In the genomic region with DNA sequence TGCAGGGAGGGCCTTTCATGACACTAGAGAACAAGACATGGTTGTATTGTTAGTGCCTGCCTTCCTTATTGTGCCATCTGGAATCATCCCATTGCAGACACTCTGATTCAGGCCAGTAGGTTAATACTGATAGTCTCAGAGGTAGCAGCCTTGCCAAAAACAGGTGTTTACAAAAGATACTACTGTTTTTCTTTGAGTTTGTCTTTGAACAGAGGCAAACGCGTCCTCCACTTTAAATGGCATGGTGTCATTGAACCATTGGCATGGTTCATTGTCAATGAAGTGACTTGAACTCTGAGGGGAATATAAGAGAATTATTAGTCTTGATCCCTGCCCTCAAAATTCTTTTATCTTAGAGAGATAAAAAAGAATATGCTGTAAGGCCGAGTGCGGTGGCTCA, we compare ENCODE assay signal across 16 cellular contexts. TPM values are rescaled to one million over a fixed set of nuclear protein-coding genes. Genes with fewer than 3 reads are reported as not detected.
A peak's percentile ranks its signal among the peaks of the same experiment; 100 is the strongest.
DNase-seq lines count a peak whose midpoint lies in the region; ATAC-seq, FAIRE-seq and TF ChIP-seq lines count a peak whose summit lies in the region.
"Had no signal": no experiment of that assay in that cellular context is flagged by ENCODE, and none has a peak within 500 bp of the region (broad histone marks: within the 10 kb centered on the region; RNA-seq: fewer than 3 reads in every experiment).

No MANE protein-coding gene starts in this region.

- H3K4me1 ChIP-seq in GM12878 (ENCODE audit: control insufficient read depth, insufficient read depth, low read length): peaks cover 38% of the 10 kb centered on the region

- H3K36me3 Mint-ChIP-seq in CD14-positive monocyte: no peaks in the 10 kb centered on the region
- peaks cover 6% of the 10 kb centered on the region for H3K36me3 Mint-ChIP-seq in CD4-positive, alpha-beta T cell (ENCODE audit: low read depth)
- H3K36me3 Mint-ChIP-seq in natural killer cell treated with Interleukin-12 subunit alpha and Interleukin-12 subunit beta and Interleukin-15 and Interleukin-18, amount 100 ng/mL, for 72 hours: no peaks in the 10 kb centered on the region

- no peak for FAIRE-seq in GM12878 (lab: Jason Lieb, UNC)

- no peak overlapping the region for H3K4me3 Mint-ChIP-seq in CD14-positive monocyte
- H3K4me3 Mint-ChIP-seq in CD4-positive, alpha-beta T cell: no peak overlapping the region
- peak overlapping the region; percentile 46 for H3K4me3 Mint-ChIP-seq in natural killer cell treated with Interleukin-12 subunit alpha and Interleukin-12 subunit beta and Interleukin-15 and Interleukin-18, amount 100 ng/mL, for 72 hours

- H3K4me1 Mint-ChIP-seq in CD14-positive monocyte: peaks cover 70% of the 10 kb centered on the region
- H3K4me1 Mint-ChIP-seq in CD4-positive, alpha-beta T cell (ENCODE audit: low read depth): peaks cover 55% of the 10 kb centered on the region
- peaks cover 34 to 43% of the 10 kb centered on the region in 2 donors for H3K4me1 Mint-ChIP-seq in natural killer cell treated with Interleukin-12 subunit alpha and Interleukin-12 subunit beta and Interleukin-15 and Interleukin-18, amount 100 ng/mL, for 72 hours (ENCODE audit: low read depth in 2 of 2)

- H3K4me2 ChIP-seq in GM12878 (ENCODE audit: control insufficient read depth, insufficient read depth): peak overlapping the region; percentile 68; the same call in 1 of the 2 replicates

- H3K9me3 ChIP-seq in CD4-positive, alpha-beta T cell (ENCODE audit: control insufficient read depth, low read length): no peaks in the 10 kb centered on the region
- no peaks in the 10 kb centered on the region; the same call in 2 of the 3 replicates for H3K9me3 ChIP-seq in GM12878 (replicated peaks; ENCODE audit: control insufficient read depth, insufficient read depth, low read length)
- H3K9me3 ChIP-seq: HAP-1 had no signal

- intact Hi-C loops in CD14-positive monocyte (cut with micrococcal nuclease): no loop called here
- intact Hi-C loops in CD4-positive, alpha-beta T cell (cut with DNase I, micrococcal nuclease): loop anchor here in 1 of 2 experiments (10.0 kb wide), 1 partner anchor 954 kb away; no protein-coding TSS in a partner anchor
- intact Hi-C loops in GM12878 (cut with micrococcal nuclease; ENCODE audit: unreplicated experiment): no loop called here

- TF ChIP-seq EP300 in GM12878 (IDR thresholded peaks at IDR 0.05; ENCODE audit: borderline replicate concordance in 1 of 2, control insufficient read depth in 1 of 2, low read depth in 2 of 2, low read length in 2 of 2): no peak

- no peaks in the 10 kb centered on the region for H3K9me3 Mint-ChIP-seq in CD14-positive monocyte
- no peaks in the 10 kb centered on the region for H3K9me3 Mint-ChIP-seq in CD4-positive, alpha-beta T cell
- no peaks in the 10 kb centered on the region for H3K9me3 Mint-ChIP-seq in natural killer cell treated with Interleukin-12 subunit alpha and Interleukin-12 subunit beta and Interleukin-15 and Interleukin-18, amount 100 ng/mL, for 72 hours

- CTCF ChIA-PET in CD4-positive, alpha-beta T cell (lab: Charles Lee): interaction anchor here (1.3 to 1.6 kb wide), 2 partner anchors 15 to 173 kb away, joined by 3 to 4 read pairs; no protein-coding TSS in a partner anchor
- CTCF ChIA-PET in GM12878 (lab: Yijun Ruan, JAX): interaction anchor here (0.6 to 9.5 kb wide), 3 partner anchors 9 to 30 kb away, joined by 3 to 109 read pairs (median 67); no protein-coding TSS in a partner anchor

- in situ Hi-C loops in GM12878 (cut with MboI): no loop called here

- SMC1A ChIA-PET in GM12878 (lab: Charles Lee; ENCODE audit: uncharacterized antibody, unreplicated experiment): interaction anchor here (1.0 to 4.9 kb wide), 2 partner anchors 9 to 99 kb away, joined by 3 to 55 read pairs; no protein-coding TSS in a partner anchor

- H3K27ac Mint-ChIP-seq in CD14-positive monocyte: peak overlapping the region in 4 of 7 donors; percentile 17 to 88 (median 48)
- peak overlapping the region; percentile 72 for H3K27ac Mint-ChIP-seq in CD4-positive, alpha-beta T cell
- peak overlapping the region; percentile 44 to 58 for H3K27ac Mint-ChIP-seq in natural killer cell treated with Interleukin-12 subunit alpha and Interleukin-12 subunit beta and Interleukin-15 and Interleukin-18, amount 100 ng/mL, for 72 hours

- peaks cover 70% of the 10 kb centered on the region for H3K79me2 ChIP-seq in GM12878 (ENCODE audit: control insufficient read depth, insufficient read depth, low read length)

- no TSS peak for BruUV-seq in GM12878 (replicated peaks; lab: Mats Ljungman, UMichigan)

- no peak for TF ChIP-seq RAD21 in GM12878 (IDR thresholded peaks at IDR 0.05; ENCODE audit: insufficient read depth, low read depth, low read length)

- TF ChIP-seq CTCF in CD14-positive monocyte (IDR thresholded peaks at IDR 0.05) (no peak), GM12878 (IDR thresholded peaks at IDR 0.05 in 2 of 3, conservative IDR thresholded peaks at IDR 0.05 in 1 of 3; ENCODE audit: control insufficient read depth in 2 of 3, extremely low read depth in 1 of 3, insufficient read depth in 1 of 3, low read depth in 3 of 3, low read length in 3 of 3) (no peak)
- no peak for TF ChIP-seq CTCF in CD4-positive, alpha-beta T cell (IDR thresholded peaks at IDR 0.05)

- H3K4me3 ChIP-seq in GM12878: no peak overlapping the region
- H3K4me3 ChIP-seq: HAP-1 had no signal

- no peak for TF ChIP-seq POLR2A in GM12878 (IDR thresholded peaks at IDR 0.05; ENCODE audit: low read depth, low read length)

- no peak for ATAC-seq in CD4-positive, alpha-beta T cell (ENCODE audit: poor library complexity)
- ATAC-seq in GM12878 (no peak), HG02970 (IDR thresholded peaks at IDR 0.05; ENCODE audit: low FRiP score, unreplicated experiment) (no peak)
- no peak for ATAC-seq in natural killer cell treated with Interleukin-12 subunit alpha and Interleukin-12 subunit beta and Interleukin-15 and Interleukin-18, amount 100 ng/mL, for 72 hours

- no peaks in the 10 kb centered on the region for H3K36me3 ChIP-seq in GM12878 (ENCODE audit: control insufficient read depth in 2 of 2, insufficient read depth in 2 of 2, low read length in 1 of 2)
- H3K36me3 ChIP-seq: HAP-1 had no signal

- H3K9ac ChIP-seq in GM12878 (ENCODE audit: control insufficient read depth, insufficient read depth, low read length): no peak overlapping the region

- no peaks in the 10 kb centered on the region for H3K27me3 ChIP-seq in CD4-positive, alpha-beta T cell (ENCODE audit: control insufficient read depth, insufficient read depth, low read length)
- H3K27me3 ChIP-seq in GM12878 (replicated peaks in 1 of 2; ENCODE audit: control insufficient read depth in 2 of 2, insufficient read depth in 2 of 2, low read length in 1 of 2): no peaks in the 10 kb centered on the region

- peaks cover 0 to 1% (median 0%) of the 10 kb centered on the region in 3 donors for H3K27me3 Mint-ChIP-seq in CD14-positive monocyte (ENCODE audit: low read depth in 3 of 3)
- H3K27me3 Mint-ChIP-seq in CD4-positive, alpha-beta T cell: no peaks in the 10 kb centered on the region
- H3K27me3 Mint-ChIP-seq in natural killer cell treated with Interleukin-12 subunit alpha and Interleukin-12 subunit beta and Interleukin-15 and Interleukin-18, amount 100 ng/mL, for 72 hours: no peaks in the 10 kb centered on the region

- H3K27ac ChIP-seq in CD4-positive, alpha-beta T cell (ENCODE audit: low read depth, low read length): no peak overlapping the region
- no peak overlapping the region; the same call in 1 of the 2 replicates for H3K27ac ChIP-seq in GM12878 (ENCODE audit: control insufficient read depth, insufficient read depth)

- H2AFZ ChIP-seq in GM12878 (ENCODE audit: control insufficient read depth, low read depth, low read length): no peak overlapping the region

- DNase-seq in CD14-positive monocyte (ENCODE audit: low spot score) (no peak), GM12878 (ENCODE audit: low read depth, low spot score) (no peak), NCI-H146 treated with DMSO at 0.1 percent for 48 hours (lab: John Stamatoyannopoulos, UW; ENCODE audit: unreplicated experiment) (no peak)
- no peak for DNase-seq in CD4-positive, alpha-beta T cell
- DNase-seq in natural killer cell treated with Interleukin-12 subunit alpha and Interleukin-12 subunit beta and Interleukin-15 and Interleukin-18, amount 100 ng/mL, for 72 hours (ENCODE audit: low spot score): no peak
- DNase-seq in activated CD8-positive, alpha-beta memory T cell treated with anti-CD3 and anti-CD28 coated beads, Interleukin-2, amount 50 U/mL, for 48 hours: no peak
- DNase-seq: ACHN, AML-193, DMS153, MV-4-11, NCI-H1417 treated with DMSO at 0.1 percent for 48 hours, NCI-H1930, NCI-H526 had no signal

- POLR2A ChIA-PET in CD4-positive, alpha-beta T cell (lab: Charles Lee): interaction anchor here (0.9 to 1.6 kb wide), 3 partner anchors 16 to 111 kb away, joined by 3 to 4 read pairs (median 3); partner anchors contain the start of gene MAX
- POLR2A ChIA-PET in GM12878 (lab: Charles Lee): interaction anchor here (1.0 kb wide), 1 partner anchor 12 kb away, joined by 3 read pairs; no protein-coding TSS in a partner anchor

- RAD21 ChIA-PET in GM12878 (lab: Charles Lee; ENCODE audit: unreplicated experiment): interaction anchor here (2.8 kb wide), 1 partner anchor 29 kb away, joined by 17 read pairs; no protein-coding TSS in a partner anchor

- H4K20me1 ChIP-seq in GM12878 (ENCODE audit: control insufficient read depth, insufficient read depth): no peaks in the 10 kb centered on the region

- WGBS in GM12878 (ENCODE audit: insufficient coverage, insufficient replicate concordance, low lambda C conversion rate, missing lambda C conversion rate): 96% methylated on average over 4 of the region's 4 CpGs

RNA-seq across cellular contexts. Expression of gene FNTB, which starts 4.2 kb away (rescaled TPM):
- 10 to 100 TPM; 12.3 to 14.2 TPM for polyA plus RNA-seq in CD14-positive monocyte
- total RNA-seq in CD4-positive, alpha-beta T cell: 1 to 10 TPM; 7.5 to 7.9 TPM
- 51.3 and 59.8 TPM in 2 replicates for total RNA-seq in GM12878 (2013; cell fraction: nucleolus; rRNA removed)
- total RNA-seq in GM12878 (2014; rRNA removed): 10.1 and 11.1 TPM in 2 replicates
- 13.6 and 14.7 TPM in 2 replicates for total RNA-seq in GM12878 (2014; rRNA removed; fragmentation: Illumina TruSeq; extraction: Trizol)
- 16.3 and 17.3 TPM in 2 replicates for total RNA-seq in GM12878 (2021)
- polyA plus RNA-seq in GM12878 (2011; ENCODE audit: low read depth): 10.5 TPM
- polyA plus RNA-seq in GM12878 (2011; rRNA removed): 19.6 and 25.1 TPM in 2 replicates
- 29.0 and 33.2 TPM in 2 replicates for polyA plus RNA-seq in GM12878 (2011; cell fraction: cytosol; rRNA removed)
- 38.8 and 60.2 TPM in 2 replicates for polyA plus RNA-seq in GM12878 (2011; cell fraction: nucleus; rRNA removed)
- 12.3 and 15.5 TPM in 2 replicates for polyA plus RNA-seq in GM12878 (2012)
- 16.0 and 17.4 TPM in 2 replicates for polyA plus RNA-seq in GM12878 (2014; fragmentation: Illumina TruSeq; extraction: Trizol)
- 10 to 100 TPM; 10.4 to 14.2 TPM for polyA plus RNA-seq in GM12878 (2014; fragmentation: Nextera tagmentation; extraction: Ambion mirVana)
- polyA plus RNA-seq in GM12878 (2014; rRNA removed): 16.0 and 18.1 TPM in 2 replicates
- polyA plus RNA-seq in GM12878 (2016; fragmentation: Nextera tagmentation; extraction: Ambion mirVana): 10 to 100 TPM; 22.4 to 22.9 TPM
- 36.6 and 43.7 TPM in 2 replicates for polyA minus RNA-seq in GM12878 (2011; rRNA and poly(A)+ RNA removed)
- 12.2 and 14.3 TPM in 2 replicates for polyA minus RNA-seq in GM12878 (2011; cell fraction: cytosol; rRNA and poly(A)+ RNA removed)
- polyA minus RNA-seq in GM12878 (2011; cell fraction: nucleus; rRNA and poly(A)+ RNA removed): 31.7 and 35.3 TPM in 2 replicates
- total RNA-seq in natural killer cell treated with Interleukin-12 subunit alpha and Interleukin-12 subunit beta and Interleukin-15 and Interleukin-18, amount 100 ng/mL, for 72 hours: 10 to 100 TPM; 13.4 to 30.9 TPM

RNA-seq across cellular contexts. Expression of gene RAB15, which starts 18.8 kb away (rescaled TPM):
- polyA plus RNA-seq in CD14-positive monocyte: under 1 TPM; 0.09 to 0.14 TPM
- 1 to 10 TPM; 2.6 to 3.8 TPM for total RNA-seq in CD4-positive, alpha-beta T cell
- total RNA-seq in GM12878 (2013; cell fraction: nucleolus; rRNA removed): 0.76 and 1.8 TPM in 2 replicates
- total RNA-seq in GM12878 (2014; rRNA removed): 2.3 and 2.9 TPM in 2 replicates
- total RNA-seq in GM12878 (2014; rRNA removed; fragmentation: Illumina TruSeq; extraction: Trizol): 2.4 and 2.5 TPM in 2 replicates
- total RNA-seq in GM12878 (2021): 2.6 and 2.8 TPM in 2 replicates
- 1.5 TPM for polyA plus RNA-seq in GM12878 (2011; ENCODE audit: low read depth)
- polyA plus RNA-seq in GM12878 (2011; rRNA removed): 0.77 and 0.81 TPM in 2 replicates
- 0.72 and 0.94 TPM in 2 replicates for polyA plus RNA-seq in GM12878 (2011; cell fraction: cytosol; rRNA removed)
- polyA plus RNA-seq in GM12878 (2011; cell fraction: nucleus; rRNA removed): 5.4 and 8.7 TPM in 2 replicates
- polyA plus RNA-seq in GM12878 (2012): 1.8 and 2.3 TPM in 2 replicates
- 1.6 and 3.0 TPM in 2 replicates for polyA plus RNA-seq in GM12878 (2014; fragmentation: Illumina TruSeq; extraction: Trizol)
- polyA plus RNA-seq in GM12878 (2014; fragmentation: Nextera tagmentation; extraction: Ambion mirVana): 1 to 10 TPM in 1 of 2 experiments, under 1 TPM in 1; 0.32 to 1.0 TPM
- polyA plus RNA-seq in GM12878 (2014; rRNA removed): 2.5 and 3.9 TPM in 2 replicates
- polyA plus RNA-seq in GM12878 (2016; fragmentation: Nextera tagmentation; extraction: Ambion mirVana): 1 to 10 TPM; 1.0 to 1.8 TPM
- polyA minus RNA-seq in GM12878 (2011; rRNA and poly(A)+ RNA removed): 0.41 and 0.88 TPM in 2 replicates
- polyA minus RNA-seq in GM12878 (2011; cell fraction: cytosol; rRNA and poly(A)+ RNA removed): 0.40 TPM in 1 of 2 replicates, not detected in the other
- 0.24 and 0.48 TPM in 2 replicates for polyA minus RNA-seq in GM12878 (2011; cell fraction: nucleus; rRNA and poly(A)+ RNA removed)
- total RNA-seq in natural killer cell treated with Interleukin-12 subunit alpha and Interleukin-12 subunit beta and Interleukin-15 and Interleukin-18, amount 100 ng/mL, for 72 hours: 1 to 10 TPM; 1.8 to 2.1 TPM

RNA-seq across cellular contexts. Expression of gene GPX2, which starts 48.4 kb away (rescaled TPM):
- polyA plus RNA-seq in CD14-positive monocyte (not detected), GM12878 (2011; rRNA removed) (not detected in 2 replicates), GM12878 (2014; fragmentation: Illumina TruSeq; extraction: Trizol) (not detected in 2 replicates), GM12878 (2014; fragmentation: Nextera tagmentation; extraction: Ambion mirVana) (not detected), GM12878 (2014; rRNA removed) (not detected in 2 replicates), GM12878 (2016; fragmentation: Nextera tagmentation; extraction: Ambion mirVana) (not detected)
- total RNA-seq in CD4-positive, alpha-beta T cell: not detected
- not detected in 2 replicates for total RNA-seq in GM12878 (2013; cell fraction: nucleolus; rRNA removed)
- total RNA-seq in GM12878 (2014; rRNA removed) (not detected in 2 replicates), GM12878 (2014; rRNA removed; fragmentation: Illumina TruSeq; extraction: Trizol) (not detected in 2 replicates), GM12878 (2021) (0.85 TPM in 1 of 2 replicates, not detected in the other)
- not detected for polyA plus RNA-seq in GM12878 (2011; ENCODE audit: low read depth)
- not detected in 2 replicates for polyA plus RNA-seq in GM12878 (2011; cell fraction: cytosol; rRNA removed)
- not detected in 2 replicates for polyA plus RNA-seq in GM12878 (2011; cell fraction: nucleus; rRNA removed)
- polyA plus RNA-seq in GM12878 (2012): 0.15 and 0.32 TPM in 2 replicates
- not detected in 2 replicates for polyA minus RNA-seq in GM12878 (2011; rRNA and poly(A)+ RNA removed)
- polyA minus RNA-seq in GM12878 (2011; cell fraction: cytosol; rRNA and poly(A)+ RNA removed): not detected in 2 replicates
- polyA minus RNA-seq in GM12878 (2011; cell fraction: nucleus; rRNA and poly(A)+ RNA removed): not detected in 2 replicates
- not detected for total RNA-seq in natural killer cell treated with Interleukin-12 subunit alpha and Interleukin-12 subunit beta and Interleukin-15 and Interleukin-18, amount 100 ng/mL, for 72 hours
- total RNA-seq: Daoy had no signal
